ENCODE assay signal across 2 cellular contexts in genomic region chr11:21229224-21229623, GRCh38.
TF ChIP-seq lines count a peak whose summit lies in the region.

No MANE protein-coding gene starts in this region.

TF ChIP-seq in GM23338, 12 proteins besides CTCF, POLR2A, EP300 and RAD21:
- TF ChIP-seq ZNF331 (CRISPR knock-in tag; IDR thresholded peaks at IDR 0.05; ENCODE audit: low read depth) (no peak), REST (IDR thresholded peaks at IDR 0.05; ENCODE audit: unreplicated experiment) (no peak), EZH2phosphoT487 (IDR thresholded peaks at IDR 0.05; ENCODE audit: unreplicated experiment) (no peak), JUNB (IDR thresholded peaks at IDR 0.05; ENCODE audit: unreplicated experiment) (no peak), ZNF114 (CRISPR knock-in tag; IDR thresholded peaks at IDR 0.05) (no peak), CREB1 (CRISPR knock-in tag; IDR thresholded peaks at IDR 0.05; ENCODE audit: low read depth) (no peak), STAT1 (IDR thresholded peaks at IDR 0.05; ENCODE audit: unreplicated experiment) (no peak), EZH2 (IDR thresholded peaks at IDR 0.05; ENCODE audit: low read depth, unreplicated experiment) (no peak), POLR2AphosphoS5 (IDR thresholded peaks at IDR 0.05; ENCODE audit: low read depth) (no peak), ZNF462 (CRISPR knock-in tag; IDR thresholded peaks at IDR 0.05) (no peak), ETS1 (IDR thresholded peaks at IDR 0.05) (no peak), NANOG (IDR thresholded peaks at IDR 0.05; ENCODE audit: borderline replicate concordance) (no peak)

TF ChIP-seq in H1, 55 proteins besides CTCF, POLR2A, EP300 and RAD21:
- TF ChIP-seq SRF (IDR thresholded peaks at IDR 0.05; ENCODE audit: low read depth, low read length) (no peak), CEBPB (IDR thresholded peaks at IDR 0.05; ENCODE audit: low read depth, low read length) (no peak), E2F6 (IDR thresholded peaks at IDR 0.05) (no peak), TEAD4 (IDR thresholded peaks at IDR 0.05; ENCODE audit: low read depth, low read length) (no peak), GTF2F1 (IDR thresholded peaks at IDR 0.05; ENCODE audit: borderline replicate concordance, low read depth, low read length) (no peak), RXRA (IDR thresholded peaks at IDR 0.05; ENCODE audit: insufficient read depth, low read depth, low read length) (no peak), JUN (IDR thresholded peaks at IDR 0.05; ENCODE audit: low read depth, low read length) (no peak), KDM4A (IDR thresholded peaks at IDR 0.05; ENCODE audit: low read depth, low read length, severe bottlenecking) (no peak), CBX5 (IDR thresholded peaks at IDR 0.05; ENCODE audit: low read depth, low read length) (no peak), TAF1 (IDR thresholded peaks at IDR 0.05; ENCODE audit: low read depth, low read length) (no peak), SIX5 (IDR thresholded peaks at IDR 0.05; ENCODE audit: low read depth, low read length) (no peak), BRCA1 (IDR thresholded peaks at IDR 0.05; ENCODE audit: low read depth, low read length) (no peak), KDM5A (IDR thresholded peaks at IDR 0.05; ENCODE audit: low read length) (no peak), CHD7 (IDR thresholded peaks at IDR 0.05; ENCODE audit: insufficient replicate concordance, low read length) (no peak), RNF2 (IDR thresholded peaks at IDR 0.05; ENCODE audit: borderline replicate concordance, low read depth, low read length, missing control alignments, poor library complexity, severe bottlenecking) (no peak)
